Comparison of ENCODE assay signal across 1 cellular context in genomic region chr19:46205183-46205984, GRCh38.
TF ChIP-seq lines count a peak whose summit lies in the region.

No MANE protein-coding gene starts in this region.

TF ChIP-seq in K562, 482 proteins besides CTCF, POLR2A, EP300 and RAD21 (continues in another document):
- TF ChIP-seq CC2D1A (IDR thresholded peaks at IDR 0.05), result no peak
- 0 out of 2 replicates have a peak, but pooled peaks have one; percentile 25 for TF ChIP-seq ATF4 (CRISPR knock-in tag; IDR thresholded peaks at IDR 0.05)
- TF ChIP-seq ZNF253 (CRISPR knock-in tag; conservative IDR thresholded peaks at IDR 0.05), result no peak
- 0 out of 2 replicates have a peak, but pooled peaks have one; percentile 57 for TF ChIP-seq FOXK1 (CRISPR knock-in tag; IDR thresholded peaks at IDR 0.05; ENCODE audit: borderline replicate concordance)
- TF ChIP-seq TCF3 (CRISPR knock-in tag; IDR thresholded peaks at IDR 0.05), result peak; percentile 43; the same call in 1 of the 2 replicates
- peak; percentile 56; the same call in 1 of the 2 replicates for TF ChIP-seq MYC (IDR thresholded peaks at IDR 0.05; ENCODE audit: low read depth, low read length)
- 0 out of 2 replicates have a peak, but pooled peaks have one; percentile 42 for TF ChIP-seq MYC (CRISPR knock-in tag; IDR thresholded peaks at IDR 0.05; ENCODE audit: borderline replicate concordance, low read depth)
- peak; percentile 78 for TF ChIP-seq ZNF766 (CRISPR knock-in tag; conservative IDR thresholded peaks at IDR 0.05)
- TF ChIP-seq KLF13 (tag; IDR thresholded peaks at IDR 0.05; ENCODE audit: borderline replicate concordance, low read depth), result no peak
- peak; percentile 21; the same call in 1 of the 2 replicates for TF ChIP-seq PHF8 (IDR thresholded peaks at IDR 0.05; ENCODE audit: borderline replicate concordance, low read length)
- TF ChIP-seq TBP (optimal IDR thresholded peaks at IDR 0.05; ENCODE audit: low read depth, low read length), result peak; percentile 26
- 0 out of 2 replicates have a peak, but pooled peaks have one; percentile 18 for TF ChIP-seq PTRF (tag; IDR thresholded peaks at IDR 0.05)
- TF ChIP-seq KDM5B (IDR thresholded peaks at IDR 0.05; ENCODE audit: insufficient replicate concordance, low read depth, low read length), result peak; percentile 92
- TF ChIP-seq NR4A1 (CRISPR knock-in tag; IDR thresholded peaks at IDR 0.05), result no peak
- TF ChIP-seq NR4A1 (tag; IDR thresholded peaks at IDR 0.05), result peak; percentile 21; the same call in 1 of the 2 replicates
- 0 out of 2 replicates have a peak, but pooled peaks have one; percentile 19 for TF ChIP-seq ZBTB17 (CRISPR knock-in tag; IDR thresholded peaks at IDR 0.05)
- peak; percentile 78; the same call in 1 of the 2 replicates for TF ChIP-seq L3MBTL2 (IDR thresholded peaks at IDR 0.05)
- 0 out of 2 replicates have a peak, but pooled peaks have one; percentile 64 for TF ChIP-seq ELF4 (CRISPR knock-in tag; IDR thresholded peaks at IDR 0.05)
- TF ChIP-seq MYBL2 (IDR thresholded peaks at IDR 0.05; ENCODE audit: low read depth), result peak; percentile 65; the same call in 1 of the 2 replicates
- no peak for TF ChIP-seq MYBL2 (CRISPR knock-in tag; IDR thresholded peaks at IDR 0.05; ENCODE audit: borderline replicate concordance)
- no peak for TF ChIP-seq ZKSCAN3 (CRISPR knock-in tag; IDR thresholded peaks at IDR 0.05)
- TF ChIP-seq VEZF1 (CRISPR knock-in tag; IDR thresholded peaks at IDR 0.05), result 0 out of 2 replicates have a peak, but pooled peaks have one; percentile 9
- peak; percentile 83; the same call in 1 of the 2 replicates for TF ChIP-seq NFRKB (IDR thresholded peaks at IDR 0.05; ENCODE audit: low read depth)
- TF ChIP-seq ID3 (CRISPR knock-in tag; IDR thresholded peaks at IDR 0.05), result no peak
- 0 out of 2 replicates have a peak, but pooled peaks have one; percentile 40 for TF ChIP-seq ID3 (tag; IDR thresholded peaks at IDR 0.05)
- TF ChIP-seq PRDM10 (IDR thresholded peaks at IDR 0.05; ENCODE audit: partially characterized antibody), result peak; percentile 14
- TF ChIP-seq HSF4 (CRISPR knock-in tag; IDR thresholded peaks at IDR 0.05; ENCODE audit: borderline replicate concordance), result 0 out of 2 replicates have a peak, but pooled peaks have one; percentile 38
- no peak for TF ChIP-seq POU5F1 (IDR thresholded peaks at IDR 0.05; ENCODE audit: borderline replicate concordance, low read depth, low read length, partially characterized antibody)
- no peak for TF ChIP-seq RNF2 (IDR thresholded peaks at IDR 0.05)
- TF ChIP-seq ZNF274 (IDR thresholded peaks at IDR 0.05; ENCODE audit: borderline replicate concordance, low read depth, low read length), result no peak
- TF ChIP-seq MAX (CRISPR knock-in tag; IDR thresholded peaks at IDR 0.05), result peak; percentile 83
- 0 out of 2 replicates have a peak, but pooled peaks have one; percentile 44 for TF ChIP-seq ZNF583 (CRISPR knock-in tag; IDR thresholded peaks at IDR 0.05)
- peak; percentile 49 for TF ChIP-seq DACH1 (IDR thresholded peaks at IDR 0.05; ENCODE audit: partially characterized antibody)
- TF ChIP-seq ESRRB (CRISPR knock-in tag; IDR thresholded peaks at IDR 0.05; ENCODE audit: borderline replicate concordance), result 0 out of 2 replicates have a peak, but pooled peaks have one; percentile 31
- TF ChIP-seq ZNF644 (tag; IDR thresholded peaks at IDR 0.05; ENCODE audit: low read depth), result peak; percentile 44; the same call in 1 of the 2 replicates
- TF ChIP-seq ZNF639 (CRISPR knock-in tag; conservative IDR thresholded peaks at IDR 0.05 in 1 of 2, IDR thresholded peaks at IDR 0.05 in 1 of 2), result peak in 1 of 2 experiments; percentile 35; a peak in 1 of 4 replicates
- TF ChIP-seq EWSR1 (IDR thresholded peaks at IDR 0.05; ENCODE audit: borderline replicate concordance, low read depth, partially characterized antibody), result no peak
- TF ChIP-seq DMBX1 (CRISPR knock-in tag; IDR thresholded peaks at IDR 0.05; ENCODE audit: borderline replicate concordance), result peak; percentile 34; the same call in 1 of the 2 replicates
- peak; percentile 60; the same call in 1 of the 2 replicates for TF ChIP-seq ZNF668 (CRISPR knock-in tag; IDR thresholded peaks at IDR 0.05)
- peak; percentile 87 for TF ChIP-seq MGA (IDR thresholded peaks at IDR 0.05)
- TF ChIP-seq ZNF830 (CRISPR knock-in tag; IDR thresholded peaks at IDR 0.05), result no peak
